In the genomic region with DNA sequence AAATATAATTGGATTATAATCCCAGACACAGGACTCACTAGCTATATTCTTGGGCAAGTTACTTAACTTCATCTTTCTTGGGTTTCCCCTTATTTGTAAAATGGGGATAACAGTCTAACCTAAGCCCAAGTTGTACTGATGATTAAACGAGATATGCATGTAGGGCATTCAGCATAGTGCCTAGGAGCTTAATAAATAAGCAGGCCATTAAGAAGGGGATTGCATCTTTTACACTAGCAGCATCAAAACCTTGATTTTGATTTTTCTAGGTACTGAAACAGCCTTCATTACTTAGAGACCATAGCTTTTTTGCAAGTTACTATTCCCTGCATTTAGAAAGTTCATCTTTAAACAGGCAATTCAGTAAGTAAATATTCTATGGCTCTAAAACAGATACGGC, we compare ENCODE assay signal across 8 cellular contexts. TPM values are rescaled to one million over a fixed set of nuclear protein-coding genes. Genes with fewer than 3 reads are reported as not detected.
DNase-seq lines count a peak whose midpoint lies in the region; ATAC-seq and TF ChIP-seq lines count a peak whose summit lies in the region.

No MANE protein-coding gene starts in this region.

- H3K4me3 ChIP-seq in CD4-positive, alpha-beta memory T cell (ENCODE audit: low read length in 2 of 2) = no peak overlapping the region
- peak overlapping the region in 2 of 4 donors; percentile 70 to 74 for H3K4me3 ChIP-seq in Peyer's patch
- H3K4me3 ChIP-seq in epithelial cell of esophagus (ENCODE audit: low read length) = peak overlapping the region; percentile 55
- H3K4me3 ChIP-seq in ovary = peak overlapping the region; percentile 69

- H3K9me3 ChIP-seq in CD4-positive, alpha-beta memory T cell (ENCODE audit: control insufficient read depth in 1 of 2, low read length in 2 of 2) = no peaks in the 10 kb centered on the region
- H3K9me3 ChIP-seq in Peyer's patch = no peaks in the 10 kb centered on the region
- no peaks in the 10 kb centered on the region for H3K9me3 ChIP-seq in ovary

- H3K27ac ChIP-seq in CD4-positive, alpha-beta memory T cell (ENCODE audit: low read depth, low read length) = peak overlapping the region; percentile 81
- peak overlapping the region; percentile 95 to 98 (median 98) for H3K27ac ChIP-seq in Peyer's patch
- H3K27ac ChIP-seq in ovary = peak overlapping the region; percentile 98 to 99

- no peaks in the 10 kb centered on the region for H3K9me3 Mint-ChIP-seq in CD4-positive, alpha-beta memory T cell

- peaks cover 0 to 2% of the 10 kb centered on the region in 2 donors for H3K27me3 Mint-ChIP-seq in CD4-positive, alpha-beta memory T cell

- POLR2A ChIA-PET in CD4-positive, alpha-beta memory T cell (lab: Charles Lee; ENCODE audit: partially characterized antibody) = no interaction called here

- peaks cover 0 to 11% of the 10 kb centered on the region in 2 donors for H3K36me3 Mint-ChIP-seq in CD4-positive, alpha-beta memory T cell

- peak overlapping the region in 4 of 7 donors; percentile 57 to 93 (median 85) for H3K27ac Mint-ChIP-seq in CD4-positive, alpha-beta memory T cell

- H3K36me3 ChIP-seq in CD4-positive, alpha-beta memory T cell (ENCODE audit: insufficient read depth, low read length) = no peaks in the 10 kb centered on the region
- H3K36me3 ChIP-seq in Peyer's patch (no peaks in the 10 kb centered on the region), ovary (no peaks in the 10 kb centered on the region)

- ATAC-seq in GM19397 (IDR thresholded peaks at IDR 0.05; ENCODE audit: unreplicated experiment) (no peak), HG02571 (IDR thresholded peaks at IDR 0.05; ENCODE audit: unreplicated experiment) (no peak)

- TF ChIP-seq CTCF in Peyer's patch (IDR thresholded peaks at IDR 0.05) (no peak), epithelial cell of esophagus (IDR thresholded peaks at IDR 0.05; ENCODE audit: insufficient read depth, low read depth, low read length, missing control alignments) (no peak), ovary (IDR thresholded peaks at IDR 0.05) (no peak)

- H3K4me1 ChIP-seq in CD4-positive, alpha-beta memory T cell (ENCODE audit: insufficient read depth, low read length) = peaks cover 18% of the 10 kb centered on the region
- peaks cover 0 to 4% (median 0%) of the 10 kb centered on the region in 4 donors for H3K4me1 ChIP-seq in Peyer's patch
- no peaks in the 10 kb centered on the region for H3K4me1 ChIP-seq in ovary (ENCODE audit: insufficient read depth)

- peak overlapping the region in 7 of 8 donors; percentile 40 to 91 (median 85) for H3K4me3 Mint-ChIP-seq in CD4-positive, alpha-beta memory T cell

- peaks cover 8 to 31% (median 19%) of the 10 kb centered on the region in 4 donors for H3K4me1 Mint-ChIP-seq in CD4-positive, alpha-beta memory T cell

- WGBS in ovary, 3 donors = 25 to 35% (median 31%) methylated on average over 2 of the region's 2 CpGs

- CTCF ChIA-PET in CD4-positive, alpha-beta memory T cell (lab: Charles Lee; ENCODE audit: partially characterized antibody) = interaction anchor here (1.2 kb wide), 1 partner anchor 11 kb away, joined by 4 read pairs; no protein-coding TSS in a partner anchor

- TF ChIP-seq POLR2A in Peyer's patch (IDR thresholded peaks at IDR 0.05) = no peak
- TF ChIP-seq POLR2A in ovary (IDR thresholded peaks at IDR 0.05) = no peak

- intact Hi-C loops in CD4-positive, alpha-beta memory T cell (cut with micrococcal nuclease) = loop anchor here (5.0 kb wide), 1 partner anchor 240 kb away; no protein-coding TSS in a partner anchor
- intact Hi-C loops in ovary (cut with DNase I) = no loop called here

- no peak for DNase-seq in CD4-positive, alpha-beta memory T cell
- no peak for DNase-seq in Peyer's patch
- no peak for DNase-seq in epithelial cell of esophagus (ENCODE audit: low read depth)
- no peak for DNase-seq in ovary
- no peak for DNase-seq in stimulated activated CD8-positive, alpha-beta memory T cell treated with anti-CD3 and anti-CD28 coated beads, Interleukin-4, amount 100 ng/mL, for 48 hours
- DNase-seq in NK-92 (lab: John Stamatoyannopoulos, UW; ENCODE audit: unreplicated experiment) = no peak

- H3K27me3 ChIP-seq in CD4-positive, alpha-beta memory T cell (ENCODE audit: insufficient read depth, low read length) = no peaks in the 10 kb centered on the region
- H3K27me3 ChIP-seq in Peyer's patch = no peaks in the 10 kb centered on the region
- no peaks in the 10 kb centered on the region for H3K27me3 ChIP-seq in ovary

- TF ChIP-seq EP300 in ovary (IDR thresholded peaks at IDR 0.05) = no peak

RNA-seq across cellular contexts. Expression of a gene that starts 2.2 kb away (rescaled TPM):
- total RNA-seq in CD4-positive, alpha-beta memory T cell = 10 to 100 TPM; 64.1 to 66.4 TPM
- polyA plus RNA-seq in CD4-positive, alpha-beta memory T cell = 10 to 100 TPM in 1 of 2 donors, 1 to 10 TPM in 1; 7.7 to 28.4 TPM
- total RNA-seq in Peyer's patch = 100 to 1,000 TPM in 1 of 4 donors, 10 to 100 TPM in 2, 1 to 10 TPM in 1; 8.4 to 107 (median 37.1) TPM
- total RNA-seq in ovary = 100 to 1,000 TPM in 6 of 7 donors, 10 to 100 TPM in 1; 88.1 to 151 (median 123) TPM
- polyA plus RNA-seq in ovary = 10 to 100 TPM; 44.6 to 93.4 TPM

Comparison
In these comparisons a context has a peak if more than half of its experiments do, and no peak if none do; other contexts are left out.
1. H3K4me3 ChIP-seq: peak in epithelial cell of esophagus (single experiment) and ovary (single experiment); none in CD4-positive, alpha-beta memory T cell (0 of 2).
2. Peak in every context shown above with its lines, with median percentiles within 50 percentile points of each other: H3K27ac ChIP-seq.